14 cellular contexts compared by ENCODE assay signal in genomic region chr7:65382452-65382851, GRCh38.
"Had no signal": no experiment of that assay in that cellular context is flagged by ENCODE, and none has a peak within 500 bp of the region (broad histone marks: within the 10 kb centered on the region; RNA-seq: fewer than 3 reads in every experiment).

No MANE protein-coding gene starts in this region.

- ATAC-seq: activated CD8-positive, alpha-beta memory T cell treated with anti-CD3 and anti-CD28 coated beads, Interleukin-2, amount 10 ng/mL, durations not matched to agents 7 days and 5 days; activated T-cell treated with anti-CD3 and anti-CD28 coated beads, Interleukin-2, amount 50 U/mL, for 4 hours; lower lobe of right lung; right cardiac atrium had no signal

- H3K27ac Mint-ChIP-seq: activated CD8-positive, alpha-beta memory T cell treated with anti-CD3 and anti-CD28 coated beads, Interleukin-2, amount 10 ng/mL, durations not matched to agents 7 days and 5 days had no signal

- H3K4me3 Mint-ChIP-seq: activated CD8-positive, alpha-beta memory T cell treated with anti-CD3 and anti-CD28 coated beads, Interleukin-2, amount 10 ng/mL, durations not matched to agents 7 days and 5 days; activated T-cell treated with anti-CD3 and anti-CD28 coated beads, Interleukin-2, amount 50 U/mL, for 4 hours had no signal

- H3K9me3 ChIP-seq: ascending aorta, esophagus muscularis mucosa, lower lobe of right lung, tibial artery, vagina had no signal

- H3K27me3 Mint-ChIP-seq: activated CD8-positive, alpha-beta memory T cell treated with anti-CD3 and anti-CD28 coated beads, Interleukin-2, amount 10 ng/mL, durations not matched to agents 7 days and 5 days had no signal

- H3K27me3 ChIP-seq: ascending aorta, dorsolateral prefrontal cortex, esophagus muscularis mucosa, tibial artery, vagina had no signal

- H3K9me3 Mint-ChIP-seq: activated T-cell treated with anti-CD3 and anti-CD28 coated beads, Interleukin-2, amount 50 U/mL, for 4 hours had no signal

- H3K27ac ChIP-seq: ascending aorta, dorsolateral prefrontal cortex, esophagus muscularis mucosa, lower lobe of right lung, tibial artery, vagina had no signal

- DNase-seq: activated CD4-positive, alpha-beta T cell treated with anti-CD3 and anti-CD28 coated beads, Interleukin-2, amount 50 U/mL, for 4 hours; activated CD8-positive, alpha-beta memory T cell treated with anti-CD3 and anti-CD28 coated beads, Interleukin-2, amount 10 ng/mL, durations not matched to agents 7 days and 5 days; activated gamma-delta T cell treated with Interleukin-2 at 50 U/mL for 16 hours; activated T-cell treated with anti-CD3 and anti-CD28 coated beads, Interleukin-2, amount 50 U/mL, for 4 hours; dorsolateral prefrontal cortex; lower lobe of right lung; midbrain; nucleus accumbens; right cardiac atrium; small intestine; tibial artery had no signal
